Comparison of ENCODE assay signal across 21 cellular contexts in the genomic region with DNA sequence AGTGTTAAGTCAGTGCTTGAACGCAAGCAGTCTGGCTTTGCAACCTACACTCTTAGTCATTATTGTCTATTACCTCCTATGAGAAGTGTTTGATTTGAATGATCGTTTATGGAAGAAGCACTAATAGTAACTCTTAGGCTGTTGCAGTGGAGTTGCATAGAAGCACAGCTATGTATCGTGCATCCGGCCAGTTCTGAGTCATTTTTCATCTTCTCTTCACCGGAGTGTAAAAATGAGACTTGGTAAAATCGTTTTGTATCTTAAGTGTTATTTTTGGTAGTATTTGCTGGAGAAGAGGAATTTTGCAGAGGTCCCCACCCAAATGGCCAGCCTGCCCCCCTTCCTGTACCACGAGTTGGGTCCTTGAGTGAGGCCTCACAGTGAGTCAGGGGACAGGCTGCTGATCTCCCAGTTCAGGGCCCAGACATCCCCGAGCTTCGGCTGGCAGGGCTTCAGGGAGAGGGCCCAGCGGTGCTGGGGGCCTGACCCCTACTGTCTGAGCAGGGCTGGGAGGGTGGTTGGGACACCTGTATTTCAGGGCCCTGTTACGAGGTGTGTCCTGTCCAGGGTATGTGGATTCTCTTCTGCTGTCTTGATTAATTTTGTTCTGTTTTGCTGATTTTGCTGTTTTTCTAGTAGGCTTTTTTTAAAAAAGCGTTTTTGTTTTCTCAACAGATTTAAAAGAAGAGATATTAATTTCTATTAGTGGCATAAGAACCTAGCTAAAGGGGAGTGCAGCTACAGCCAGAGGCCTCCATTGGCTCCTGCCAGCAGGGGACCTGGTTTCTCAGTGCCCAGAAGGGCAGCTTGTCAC.
"Had no signal": no experiment of that assay in that cellular context is flagged by ENCODE, and none has a peak within 500 bp of the region (broad histone marks: within the 10 kb centered on the region; RNA-seq: fewer than 3 reads in every experiment).

No MANE protein-coding gene starts in this region.

- H3K4me3 ChIP-seq: cardiac muscle cell, left ventricle myocardium inferior, skin epidermis, suprapubic skin had no signal

- DNase-seq: activated CD4-positive, alpha-beta memory T cell treated with anti-CD3 and anti-CD28 coated beads, Interleukin-2, amount 10 ng/mL, durations not matched to agents 7 days and 5 days; activated CD4-positive, alpha-beta T cell treated with anti-CD3 and anti-CD28 coated beads for 36 hours; activated CD8-positive, alpha-beta memory T cell treated with anti-CD3 and anti-CD28 coated beads, Interleukin-2, amount 50 U/mL, for 4 hours; activated gamma-delta T cell treated with Interleukin-2 at 50 U/mL for 16 hours; activated naive CD8-positive, alpha-beta T cell treated with anti-CD3 and anti-CD28 coated beads for 36 hours; activated T-cell treated with anti-CD3 and anti-CD28 coated beads, Interleukin-2, amount 50 U/mL, for 72 hours; aorta; hippocampal formation; left ventricle myocardium inferior; mesendoderm; SK-N-SH; stimulated activated CD4-positive, alpha-beta T cell treated with anti-CD3 and anti-CD28 coated beads, Interleukin-4, amount 100 ng/mL, for 4 hours; stimulated activated CD8-positive, alpha-beta memory T cell treated with anti-CD3 and anti-CD28 coated beads, Interleukin-4, amount 100 ng/mL, for 48 hours; stimulated activated naive CD8-positive, alpha-beta T cell treated with anti-CD3 and anti-CD28 coated beads, Interleukin-15, Interleukin-2, amounts not matched to agents 100 U/mL and 50 U/mL, for 24 hours had no signal

- H3K36me3 ChIP-seq: cardiac muscle cell had no signal

- H3K27me3 Mint-ChIP-seq: activated CD4-positive, alpha-beta T cell treated with anti-CD3 and anti-CD28 coated beads for 36 hours; activated naive CD8-positive, alpha-beta T cell treated with anti-CD3 and anti-CD28 coated beads for 36 hours; natural killer cell treated with Interleukin-12 subunit alpha and Interleukin-12 subunit beta and Interleukin-15 and Interleukin-18, amount 100 ng/mL, for 72 hours; type B pancreatic cell had no signal

- H3K9me3 ChIP-seq: left ventricle myocardium inferior, SK-N-SH, suprapubic skin had no signal

- H3K27me3 ChIP-seq: cardiac muscle cell, suprapubic skin had no signal

- ATAC-seq: activated CD4-positive, alpha-beta T cell treated with anti-CD3 and anti-CD28 coated beads for 36 hours; esophagus mucosa; stimulated activated naive CD8-positive, alpha-beta T cell treated with anti-CD3 and anti-CD28 coated beads, Interleukin-15, Interleukin-2, amounts not matched to agents 100 U/mL and 50 U/mL, for 24 hours had no signal

- H3K36me3 Mint-ChIP-seq: activated naive CD8-positive, alpha-beta T cell treated with anti-CD3 and anti-CD28 coated beads for 36 hours; natural killer cell treated with Interleukin-12 subunit alpha and Interleukin-12 subunit beta and Interleukin-15 and Interleukin-18, amount 100 ng/mL, for 72 hours had no signal

- H3K9me3 Mint-ChIP-seq: activated CD4-positive, alpha-beta memory T cell treated with anti-CD3 and anti-CD28 coated beads, Interleukin-2, amount 10 ng/mL, durations not matched to agents 7 days and 5 days; activated naive CD8-positive, alpha-beta T cell treated with anti-CD3 and anti-CD28 coated beads for 36 hours; type B pancreatic cell had no signal

- H3K4me1 Mint-ChIP-seq: activated CD4-positive, alpha-beta T cell treated with anti-CD3 and anti-CD28 coated beads for 36 hours had no signal

- H3K27ac Mint-ChIP-seq: activated CD4-positive, alpha-beta memory T cell treated with anti-CD3 and anti-CD28 coated beads, Interleukin-2, amount 10 ng/mL, durations not matched to agents 7 days and 5 days; activated CD4-positive, alpha-beta T cell treated with anti-CD3 and anti-CD28 coated beads for 36 hours; activated naive CD8-positive, alpha-beta T cell treated with anti-CD3 and anti-CD28 coated beads for 36 hours; activated T-cell treated with anti-CD3 and anti-CD28 coated beads, Interleukin-2, amount 50 U/mL, for 72 hours; natural killer cell treated with Interleukin-12 subunit alpha and Interleukin-12 subunit beta and Interleukin-15 and Interleukin-18, amount 100 ng/mL, for 72 hours; type B pancreatic cell had no signal

- H3K27ac ChIP-seq: cardiac muscle cell, left ventricle myocardium inferior, skin epidermis, suprapubic skin, VCaP had no signal

- H3K4me3 Mint-ChIP-seq: activated CD4-positive, alpha-beta memory T cell treated with anti-CD3 and anti-CD28 coated beads, Interleukin-2, amount 10 ng/mL, durations not matched to agents 7 days and 5 days; activated CD4-positive, alpha-beta T cell treated with anti-CD3 and anti-CD28 coated beads for 36 hours; activated naive CD8-positive, alpha-beta T cell treated with anti-CD3 and anti-CD28 coated beads for 36 hours; activated T-cell treated with anti-CD3 and anti-CD28 coated beads, Interleukin-2, amount 50 U/mL, for 72 hours; natural killer cell treated with Interleukin-12 subunit alpha and Interleukin-12 subunit beta and Interleukin-15 and Interleukin-18, amount 100 ng/mL, for 72 hours; type B pancreatic cell had no signal
